ENCODE assay signal across 23 cellular contexts in genomic region chr18:41517142-41517541, GRCh38.
A peak's percentile ranks its signal among the peaks of the same experiment; 100 is the strongest.
DNase-seq lines count a peak whose midpoint lies in the region; ATAC-seq, FAIRE-seq and TF ChIP-seq lines count a peak whose summit lies in the region.
"Had no signal": no experiment of that assay in that cellular context is flagged by ENCODE, and none has a peak within 500 bp of the region (broad histone marks: within the 10 kb centered on the region; RNA-seq: fewer than 3 reads in every experiment).

No MANE protein-coding gene starts in this region.

- CTCF ChIA-PET in IMR-90 (lab: Yijun Ruan, JAX) (interaction anchor here (0.6 kb wide), 1 partner anchor 59 kb away, joined by 3 read pairs; no protein-coding TSS in a partner anchor), K562 (lab: Yijun Ruan, JAX; ENCODE audit: low intra/inter-chr PET ratio) (no interaction called here)

- H3K4me1 ChIP-seq in IMR-90 (ENCODE audit: control insufficient read depth, insufficient read depth, low read length) (no peaks in the 10 kb centered on the region), K562 (replicated peaks in 1 of 2; ENCODE audit: control insufficient read depth in 2 of 2, insufficient read depth in 2 of 2, low read length in 2 of 2) (no peaks in the 10 kb centered on the region)
- H3K4me1 ChIP-seq: BE2C, BLaER1 had no signal

- H2AFZ ChIP-seq in IMR-90 (replicated peaks; ENCODE audit: low read length, poor library complexity) (no peak overlapping the region), K562 (ENCODE audit: low read depth, low read length) (no peak overlapping the region)

- no peak for DNase-seq in D721Med (ENCODE audit: insufficient read length, low spot score)
- no peak for DNase-seq in IMR-90
- no peak for DNase-seq in K562 (ENCODE audit: extremely low read depth in 1 of 4, low spot score in 3 of 4)
- DNase-seq in NCI-H187 treated with DMSO at 0.1 percent for 48 hours (lab: John Stamatoyannopoulos, UW) = no peak
- no peak for DNase-seq in iPS-NIHi11 (ENCODE audit: low spot score)
- DNase-seq in DMS53 (lab: John Stamatoyannopoulos, UW) = no peak
- DNase-seq: 8988T; ACHN; BE2C; C1 segment of cervical spinal cord; CD4-positive, alpha-beta memory T cell; CD4-positive, CD25-positive, alpha-beta regulatory T cell; CD8-positive, alpha-beta memory T cell; COR-L47; DMS79; DND-41; EL; GDM1 had no signal

- no peaks in the 10 kb centered on the region for H3K79me2 ChIP-seq in K562 (ENCODE audit: control insufficient read depth, insufficient read depth, low read length)

- H3K18ac ChIP-seq in IMR-90 (ENCODE audit: low read depth, low read length) = no peak overlapping the region

- no peaks in the 10 kb centered on the region for H3K27me3 ChIP-seq in IMR-90 (ENCODE audit: control insufficient read depth, insufficient read depth, low read length)
- H3K27me3 ChIP-seq in K562 (ENCODE audit: control insufficient read depth in 2 of 2, insufficient read depth in 2 of 2, low read length in 2 of 2) = no peaks in the 10 kb centered on the region
- H3K27me3 ChIP-seq: BE2C, BLaER1 had no signal

- H3K9me3 ChIP-seq in IMR-90 (ENCODE audit: control insufficient read depth, insufficient read depth, low read length) (no peaks in the 10 kb centered on the region), K562 (replicated peaks; ENCODE audit: control insufficient read depth, insufficient read depth, low read depth, low read length) (no peaks in the 10 kb centered on the region)
- H3K9me3 ChIP-seq: BE2C, BLaER1 had no signal

- ATAC-seq in IMR-90 (ENCODE audit: low read depth) (no peak), K562 (no peak)
- ATAC-seq: GM12878 had no signal

- H4K91ac ChIP-seq in IMR-90 (ENCODE audit: insufficient read depth, low read depth, low read length) = no peak overlapping the region

- H3K14ac ChIP-seq in IMR-90 (replicated peaks; ENCODE audit: low read depth, low read length) = no peak overlapping the region

- H2AK9ac ChIP-seq in IMR-90 (replicated peaks; ENCODE audit: low read depth, low read length, poor library complexity) = no peak overlapping the region

- no peaks in the 10 kb centered on the region for H4K20me1 ChIP-seq in IMR-90 (ENCODE audit: insufficient read depth, low read length)
- H4K20me1 ChIP-seq in K562 (replicated peaks; ENCODE audit: control insufficient read depth, insufficient read depth, low read length) = no peaks in the 10 kb centered on the region
- H4K20me1 ChIP-seq: BLaER1 had no signal

- TF ChIP-seq POLR2A in IMR-90 (IDR thresholded peaks at IDR 0.05; ENCODE audit: low read depth, low read length) (no peak), K562 (conservative IDR thresholded peaks at IDR 0.05) (no peak)

- H2BK5ac ChIP-seq in IMR-90 (ENCODE audit: low read depth, low read length, poor library complexity, severe bottlenecking) = no peak overlapping the region

- BruUV-seq in IMR-90 (replicated peaks; lab: Mats Ljungman, UMichigan) (no TSS peak), K562 (replicated peaks; lab: Mats Ljungman, UMichigan) (no TSS peak)

- H3K9ac ChIP-seq in IMR-90 (ENCODE audit: low read depth, low read length) (no peak overlapping the region), K562 (ENCODE audit: insufficient read depth in 1 of 2, low read depth in 2 of 2, low read length in 2 of 2) (no peak overlapping the region)
- H3K9ac ChIP-seq: BLaER1 had no signal

- FAIRE-seq in D721Med (lab: Jason Lieb, UNC) = peak; percentile 80
- no peak for FAIRE-seq in K562 (lab: Jason Lieb, UNC)
- FAIRE-seq: A204.1, GM12878, GM12892, GM18507 had no signal

- H2BK15ac ChIP-seq in IMR-90 (ENCODE audit: low read depth, low read length) = no peak overlapping the region

- no peak overlapping the region for H4K8ac ChIP-seq in IMR-90 (ENCODE audit: low read depth in 2 of 2, low read length in 2 of 2)

- TF ChIP-seq RAD21 in IMR-90 (IDR thresholded peaks at IDR 0.05; ENCODE audit: low read length) (no peak), K562 (CRISPR knock-in tag; conservative IDR thresholded peaks at IDR 0.05 in 1 of 2, IDR thresholded peaks at IDR 0.05 in 1 of 2) (no peak)

- H3K4me3 ChIP-seq in IMR-90 (ENCODE audit: insufficient read depth, low read depth, low read length) (no peak overlapping the region), K562 (no peak overlapping the region)
- H3K4me3 ChIP-seq: BLaER1, GM12878 had no signal

- no peak overlapping the region for H3K56ac ChIP-seq in IMR-90 (ENCODE audit: extremely low read depth, insufficient read depth, low read length)

- no peak overlapping the region for H2BK120ac ChIP-seq in IMR-90 (ENCODE audit: low read depth, low read length)

- H3K27ac ChIP-seq in IMR-90 (ENCODE audit: insufficient read depth, low read length) (no peak overlapping the region), K562 (ENCODE audit: extremely low read depth, low read depth, low read length) (no peak overlapping the region)
- H3K27ac ChIP-seq: BLaER1 had no signal

- POLR2A ChIA-PET in IMR-90 (lab: Charles Lee; ENCODE audit: unreplicated experiment) (no interaction called here), K562 (lab: Yijun Ruan, JAX) (no interaction called here)

- intact Hi-C loops in IMR-90 (cut with micrococcal nuclease) = no loop called here
- intact Hi-C loops in K562 (cut with micrococcal nuclease) = no loop called here

- no peak overlapping the region for H3K4me2 ChIP-seq in IMR-90 (ENCODE audit: low read depth, low read length)
- no peak overlapping the region for H3K4me2 ChIP-seq in K562 (ENCODE audit: insufficient read depth, low read length)
- H3K4me2 ChIP-seq: BLaER1 had no signal

- H2BK20ac ChIP-seq in IMR-90 (ENCODE audit: low read depth, low read length) = no peak overlapping the region

- in situ Hi-C loops in IMR-90 (cut with MboI; ENCODE audit: low sequenced_read_pairs) = no loop called here
- in situ Hi-C loops in K562 (cut with MboI) = no loop called here

- H4K5ac ChIP-seq in IMR-90 (ENCODE audit: low read depth, low read length) = no peak overlapping the region

- TF ChIP-seq EP300 in K562 (IDR thresholded peaks at IDR 0.05; ENCODE audit: low read length) = no peak

- TF ChIP-seq CTCF in D721Med (IDR thresholded peaks at IDR 0.05; ENCODE audit: insufficient read depth, missing control alignments) = no peak
- no peak for TF ChIP-seq CTCF in IMR-90 (conservative IDR thresholded peaks at IDR 0.05; ENCODE audit: low read depth, low read length)
- TF ChIP-seq CTCF in K562 (IDR thresholded peaks at IDR 0.05 in 2 of 3, conservative IDR thresholded peaks at IDR 0.05 in 1 of 3; ENCODE audit: insufficient read depth in 2 of 3, low read depth in 1 of 3, low read length in 3 of 3) = no peak

- H3K4ac ChIP-seq in IMR-90 (ENCODE audit: low read depth, low read length) = no peak overlapping the region

- H3K36me3 ChIP-seq in IMR-90 (ENCODE audit: control insufficient read depth, insufficient read depth, low read length) = no peaks in the 10 kb centered on the region
- H3K36me3 ChIP-seq in K562 (ENCODE audit: control insufficient read depth, insufficient read depth, low read length) = no peaks in the 10 kb centered on the region
- H3K36me3 ChIP-seq: BE2C, BLaER1 had no signal

- no peaks in the 10 kb centered on the region for H3K9me1 ChIP-seq in IMR-90 (ENCODE audit: insufficient read depth, low read length)
- no peaks in the 10 kb centered on the region for H3K9me1 ChIP-seq in K562 (ENCODE audit: control insufficient read depth, insufficient read depth, low read length)

- H3K23ac ChIP-seq in IMR-90 (ENCODE audit: low read depth, low read length) = no peak overlapping the region

- no peak overlapping the region for H2AK5ac ChIP-seq in IMR-90 (ENCODE audit: low read depth, low read length)

- no peaks in the 10 kb centered on the region for H3K79me1 ChIP-seq in IMR-90 (ENCODE audit: low read depth in 1 of 2, low read length in 2 of 2)

- dilution Hi-C loops in IMR-90 (cut with HindIII; ENCODE audit: low sequenced_read_pairs, unreplicated experiment) = no loop called here

TF ChIP-seq in IMR-90, 13 proteins besides CTCF, POLR2A, EP300 and RAD21:
- TF ChIP-seq SMC3 (IDR thresholded peaks at IDR 0.05; ENCODE audit: low read depth, low read length) = no peak
- TF ChIP-seq CEBPB (IDR thresholded peaks at IDR 0.05; ENCODE audit: low read depth, low read length) = peak; percentile 48; the same call in 1 of the 2 replicates

TF ChIP-seq in K562, 482 proteins besides CTCF, POLR2A, EP300 and RAD21:
- TF ChIP-seq RBM17 (IDR thresholded peaks at IDR 0.05; ENCODE audit: borderline replicate concordance, low read depth, low read length) (no peak), TFE3 (CRISPR knock-in tag; IDR thresholded peaks at IDR 0.05) (no peak), CEBPG (CRISPR knock-in tag; IDR thresholded peaks at IDR 0.05) (no peak), CEBPG (tag; conservative IDR thresholded peaks at IDR 0.05 in 1 of 2, IDR thresholded peaks at IDR 0.05 in 1 of 2) (peak in 1 of 2 experiments; percentile 87; a peak in 2 of 4 replicates), CEBPB (tag; IDR thresholded peaks at IDR 0.05) (0 out of 2 replicates have a peak, but pooled peaks have one; percentile 35)
